ENCODE assay signal across 14 cellular contexts in the genomic region with DNA sequence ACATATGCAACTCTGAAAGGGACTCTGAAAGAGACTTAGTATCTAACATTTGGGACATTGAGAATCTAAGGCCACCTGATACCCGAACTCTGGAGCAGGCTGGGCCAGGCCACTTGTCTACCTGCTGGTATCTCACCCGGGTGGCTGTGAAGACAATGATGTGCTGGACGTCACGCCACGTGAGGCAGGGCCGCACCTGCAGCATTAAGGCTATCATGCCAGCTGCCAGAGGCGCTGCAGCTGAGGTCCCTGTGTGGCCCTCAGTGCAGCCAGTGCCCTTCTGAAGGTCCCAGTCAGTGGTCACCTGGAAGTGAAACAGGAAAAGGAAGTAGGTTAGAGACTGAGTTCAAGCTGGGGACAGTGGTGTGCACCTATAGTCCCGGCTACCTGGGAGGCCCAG. TPM values are rescaled to one million over a fixed set of nuclear protein-coding genes. Genes with fewer than 3 reads are reported as not detected.
DNase-seq lines count a peak whose midpoint lies in the region; ATAC-seq and TF ChIP-seq lines count a peak whose summit lies in the region.
"Had no signal": no experiment of that assay in that cellular context is flagged by ENCODE, and none has a peak within 500 bp of the region (broad histone marks: within the 10 kb centered on the region; RNA-seq: fewer than 3 reads in every experiment).

No MANE protein-coding gene starts in this region.

- no peak overlapping the region for H2AFZ ChIP-seq in smooth muscle cell (ENCODE audit: low read depth)

- no peaks in the 10 kb centered on the region for H3K9me3 ChIP-seq in adipocyte (ENCODE audit: control insufficient read depth, low read length)
- H3K9me3 ChIP-seq in stomach smooth muscle (ENCODE audit: control insufficient read depth in 2 of 2, low read length in 2 of 2) = no peaks in the 10 kb centered on the region
- no peaks in the 10 kb centered on the region for H3K9me3 ChIP-seq in smooth muscle cell (replicated peaks; ENCODE audit: low read depth)
- H3K9me3 ChIP-seq: BLaER1 treated with 17β-estradiol and CSF1 and Interleukin-3, amounts not matched to agents 10 nM and 100 nM had no signal

- H3K4me2 ChIP-seq in smooth muscle cell = no peak overlapping the region
- H3K4me2 ChIP-seq: BLaER1 treated with 17β-estradiol and CSF1 and Interleukin-3, amounts not matched to agents 10 nM and 100 nM; KMS-11 had no signal

- ATAC-seq in central memory CD8-positive, alpha-beta T cell (replicated peaks; ENCODE audit: extremely low read depth, poor library complexity, severe bottlenecking) = no peak
- ATAC-seq in natural killer cell treated with Interleukin-12 subunit alpha and Interleukin-12 subunit beta and Interleukin-15 and Interleukin-18, amount 100 ng/mL, for 72 hours = no peak
- no peak for ATAC-seq in GM21529 (IDR thresholded peaks at IDR 0.05; ENCODE audit: unreplicated experiment)

- TF ChIP-seq CTCF in smooth muscle cell (IDR thresholded peaks at IDR 0.05; ENCODE audit: borderline replicate concordance, insufficient read depth, poor library complexity, severe bottlenecking) = no peak

- H3K4me3 Mint-ChIP-seq in central memory CD8-positive, alpha-beta T cell = no peak overlapping the region
- H3K4me3 Mint-ChIP-seq in natural killer cell treated with Interleukin-12 subunit alpha and Interleukin-12 subunit beta and Interleukin-15 and Interleukin-18, amount 100 ng/mL, for 72 hours = no peak overlapping the region
- H3K4me3 Mint-ChIP-seq: activated CD4-positive, alpha-beta memory T cell treated with anti-CD3 and anti-CD28 coated beads, Interleukin-2, amount 10 ng/mL, durations not matched to agents 7 days and 5 days had no signal

- peak overlapping the region; percentile 99 for H3K27ac ChIP-seq in stomach smooth muscle (ENCODE audit: low read length)
- H3K27ac ChIP-seq in smooth muscle cell (ENCODE audit: low read depth) = no peak overlapping the region
- H3K27ac ChIP-seq: BLaER1 treated with 17β-estradiol and CSF1 and Interleukin-3, amounts not matched to agents 10 nM and 100 nM; HL-60; KMS-11 had no signal

- H3K9ac ChIP-seq in adipocyte (ENCODE audit: low read length) = peak overlapping the region; percentile 93
- peak overlapping the region; percentile 66 to 86 for H3K9ac ChIP-seq in stomach smooth muscle (ENCODE audit: low read length in 2 of 2)
- H3K9ac ChIP-seq in smooth muscle cell (ENCODE audit: low read depth) = no peak overlapping the region
- H3K9ac ChIP-seq: KMS-11 had no signal

- no peaks in the 10 kb centered on the region for H4K20me1 ChIP-seq in smooth muscle cell (ENCODE audit: low read depth)

- no peaks in the 10 kb centered on the region for H3K27me3 Mint-ChIP-seq in central memory CD8-positive, alpha-beta T cell
- no peaks in the 10 kb centered on the region for H3K27me3 Mint-ChIP-seq in natural killer cell treated with Interleukin-12 subunit alpha and Interleukin-12 subunit beta and Interleukin-15 and Interleukin-18, amount 100 ng/mL, for 72 hours
- H3K27me3 Mint-ChIP-seq: activated CD4-positive, alpha-beta memory T cell treated with anti-CD3 and anti-CD28 coated beads, Interleukin-2, amount 10 ng/mL, durations not matched to agents 7 days and 5 days had no signal

- H3K4me3 ChIP-seq in adipocyte (ENCODE audit: low read length) (no peak overlapping the region), stomach smooth muscle (ENCODE audit: low read length in 2 of 2) (peak overlapping the region in 1 of 2 donors; percentile 1), smooth muscle cell (no peak overlapping the region)
- H3K4me3 ChIP-seq: BLaER1 treated with 17β-estradiol and CSF1 and Interleukin-3, amounts not matched to agents 10 nM and 100 nM had no signal

- no peaks in the 10 kb centered on the region for H3K79me2 ChIP-seq in smooth muscle cell (ENCODE audit: low read depth)

- H3K4me1 Mint-ChIP-seq in central memory CD8-positive, alpha-beta T cell = peaks cover 37% of the 10 kb centered on the region
- peaks cover 19 to 27% of the 10 kb centered on the region in 2 donors for H3K4me1 Mint-ChIP-seq in natural killer cell treated with Interleukin-12 subunit alpha and Interleukin-12 subunit beta and Interleukin-15 and Interleukin-18, amount 100 ng/mL, for 72 hours (ENCODE audit: low read depth in 2 of 2)

- DNase-seq in adipocyte (ENCODE audit: low read depth) (no peak), NCI-H1048 (lab: John Stamatoyannopoulos, UW) (no peak), smooth muscle cell (lab: John Stamatoyannopoulos, UW; ENCODE audit: unreplicated experiment) (no peak)
- no peak for DNase-seq in central memory CD8-positive, alpha-beta T cell (ENCODE audit: low spot score in 2 of 2)
- peak; percentile 56 for DNase-seq in natural killer cell treated with Interleukin-12 subunit alpha and Interleukin-12 subunit beta and Interleukin-15 and Interleukin-18, amount 100 ng/mL, for 72 hours (ENCODE audit: low spot score)
- DNase-seq: activated CD4-positive, alpha-beta memory T cell treated with anti-CD3 and anti-CD28 coated beads, Interleukin-2, amount 10 ng/mL, durations not matched to agents 7 days and 5 days; islet precursor cell; NCI-H1694; stimulated activated CD4-positive, alpha-beta T cell treated with anti-CD3 and anti-CD28 coated beads, Interleukin-2, amount 100 ng/mL, for 24 hours had no signal

- H3K9me3 Mint-ChIP-seq in central memory CD8-positive, alpha-beta T cell = no peaks in the 10 kb centered on the region
- H3K9me3 Mint-ChIP-seq in natural killer cell treated with Interleukin-12 subunit alpha and Interleukin-12 subunit beta and Interleukin-15 and Interleukin-18, amount 100 ng/mL, for 72 hours = no peaks in the 10 kb centered on the region
- H3K9me3 Mint-ChIP-seq: activated CD4-positive, alpha-beta memory T cell treated with anti-CD3 and anti-CD28 coated beads, Interleukin-2, amount 10 ng/mL, durations not matched to agents 7 days and 5 days had no signal

- H3K36me3 ChIP-seq in adipocyte (ENCODE audit: control insufficient read depth, insufficient read depth, low read length, severe bottlenecking) (peaks cover 38% of the 10 kb centered on the region), stomach smooth muscle (ENCODE audit: control insufficient read depth in 2 of 2, insufficient read depth in 2 of 2, low read length in 2 of 2) (peaks cover 21 to 27% of the 10 kb centered on the region in 2 donors), smooth muscle cell (ENCODE audit: low read depth) (no peaks in the 10 kb centered on the region)

- WGBS in smooth muscle cell (ENCODE audit: low lambda C conversion rate) = 100% methylated on average over 8 of the region's 8 CpGs

- peaks cover 71% of the 10 kb centered on the region for H3K36me3 Mint-ChIP-seq in central memory CD8-positive, alpha-beta T cell (ENCODE audit: insufficient read depth)
- H3K36me3 Mint-ChIP-seq in natural killer cell treated with Interleukin-12 subunit alpha and Interleukin-12 subunit beta and Interleukin-15 and Interleukin-18, amount 100 ng/mL, for 72 hours = peaks cover 10% of the 10 kb centered on the region

- peaks cover 73% of the 10 kb centered on the region for H3K4me1 ChIP-seq in adipocyte (ENCODE audit: control insufficient read depth, insufficient read depth, low read length)
- H3K4me1 ChIP-seq in stomach smooth muscle (ENCODE audit: control insufficient read depth, insufficient read depth, low read length) = peaks cover 69% of the 10 kb centered on the region
- no peaks in the 10 kb centered on the region for H3K4me1 ChIP-seq in smooth muscle cell (ENCODE audit: low read depth)

- no peaks in the 10 kb centered on the region for H3K27me3 ChIP-seq in adipocyte (replicated peaks; ENCODE audit: control insufficient read depth, insufficient read depth, low read length)
- no peaks in the 10 kb centered on the region for H3K27me3 ChIP-seq in stomach smooth muscle (ENCODE audit: control insufficient read depth in 1 of 2, insufficient read depth in 2 of 2, low read length in 2 of 2)
- no peaks in the 10 kb centered on the region for H3K27me3 ChIP-seq in smooth muscle cell (ENCODE audit: low read depth)
- H3K27me3 ChIP-seq: BLaER1 treated with 17β-estradiol and CSF1 and Interleukin-3, amounts not matched to agents 10 nM and 100 nM had no signal

- H3F3A ChIP-seq in smooth muscle cell (ENCODE audit: low read depth) = peaks cover 10% of the 10 kb centered on the region

- H3K27ac Mint-ChIP-seq in central memory CD8-positive, alpha-beta T cell (ENCODE audit: low read depth) = peak overlapping the region; percentile 48
- peak overlapping the region; percentile 5 to 67 for H3K27ac Mint-ChIP-seq in natural killer cell treated with Interleukin-12 subunit alpha and Interleukin-12 subunit beta and Interleukin-15 and Interleukin-18, amount 100 ng/mL, for 72 hours
- H3K27ac Mint-ChIP-seq: activated CD4-positive, alpha-beta memory T cell treated with anti-CD3 and anti-CD28 coated beads, Interleukin-2, amount 10 ng/mL, durations not matched to agents 7 days and 5 days had no signal

RNA-seq across cellular contexts. Expression of gene PCSK7, which starts 12.4 kb away (rescaled TPM):
- 100 to 1,000 TPM; 140 to 206 TPM for total RNA-seq in natural killer cell treated with Interleukin-12 subunit alpha and Interleukin-12 subunit beta and Interleukin-15 and Interleukin-18, amount 100 ng/mL, for 72 hours
- total RNA-seq in smooth muscle cell = 20.8 and 36.4 TPM in 2 replicates
- polyA plus RNA-seq in smooth muscle cell = 23.5 and 40.7 TPM in 2 replicates

RNA-seq across cellular contexts. Expression of gene RNF214, which starts 13.0 kb away (rescaled TPM):
- 10 to 100 TPM; 18.9 to 21.6 TPM for total RNA-seq in natural killer cell treated with Interleukin-12 subunit alpha and Interleukin-12 subunit beta and Interleukin-15 and Interleukin-18, amount 100 ng/mL, for 72 hours
- 12.6 and 15.8 TPM in 2 replicates for total RNA-seq in smooth muscle cell
- polyA plus RNA-seq in smooth muscle cell = 10.9 and 17.3 TPM in 2 replicates

RNA-seq across cellular contexts. Expression of gene TAGLN, which starts 20.3 kb away (rescaled TPM):
- 1 to 10 TPM; 4.8 to 7.4 TPM for total RNA-seq in natural killer cell treated with Interleukin-12 subunit alpha and Interleukin-12 subunit beta and Interleukin-15 and Interleukin-18, amount 100 ng/mL, for 72 hours
- 1,972 and 2,130 TPM in 2 replicates for total RNA-seq in smooth muscle cell
- polyA plus RNA-seq in smooth muscle cell = 2,069 and 2,250 TPM in 2 replicates

RNA-seq across cellular contexts. Expression of gene SIDT2, which starts 40.9 kb away (rescaled TPM):
- total RNA-seq in natural killer cell treated with Interleukin-12 subunit alpha and Interleukin-12 subunit beta and Interleukin-15 and Interleukin-18, amount 100 ng/mL, for 72 hours = 10 to 100 TPM; 23.1 to 30.3 TPM
- 24.7 and 35.0 TPM in 2 replicates for total RNA-seq in smooth muscle cell
- polyA plus RNA-seq in smooth muscle cell = 11.6 and 21.2 TPM in 2 replicates

Comparison
In these comparisons a context has a peak if more than half of its experiments do, and no peak if none do; other contexts are left out.
1. RNA of gene TAGLN, which starts 20.3 kb away (total RNA-seq): 1,972 to 2,130 TPM in smooth muscle cell; 4.8 to 7.4 TPM in natural killer cell treated with Interleukin-12 subunit alpha and Interleukin-12 subunit beta and Interleukin-15 and Interleukin-18, amount 100 ng/mL, for 72 hours; every median in the first group is over 100 times any median in the second.